ENCODE assay signal across 8 cellular contexts in genomic region chr1:206590025-206590834, GRCh38. TPM values are rescaled to one million over a fixed set of nuclear protein-coding genes. Genes with fewer than 3 reads are reported as not detected.
A peak's percentile ranks its signal among the peaks of the same experiment; 100 is the strongest.
DNase-seq lines count a peak whose midpoint lies in the region; ATAC-seq, FAIRE-seq and TF ChIP-seq lines count a peak whose summit lies in the region.

No MANE protein-coding gene starts in this region.

- CTCF ChIA-PET in CD8-positive, alpha-beta memory T cell (lab: Charles Lee), result interaction anchor here (1.4 to 19.1 kb wide), 3 partner anchors 31 to 113 kb away, joined by 3 to 503 read pairs (median 37); no protein-coding TSS in a partner anchor

- 47 to 52% (median 47%) methylated on average over 8 of the region's 8 CpGs for WGBS in small intestine, 3 donors
- WGBS in right cardiac atrium, result 57% methylated on average over 8 of the region's 8 CpGs

- TF ChIP-seq CTCF in SU-DHL-6 (IDR thresholded peaks at IDR 0.05; ENCODE audit: insufficient read depth, low read length, poor library complexity, severe bottlenecking) (peak; percentile 24), chondrocyte (IDR thresholded peaks at IDR 0.05) (peak; percentile 58), tibial artery (IDR thresholded peaks at IDR 0.05) (peak in 1 of 2 experiments; percentile 10)

- peaks cover 13% of the 10 kb centered on the region for H3K4me1 ChIP-seq in CD8-positive, alpha-beta memory T cell (ENCODE audit: insufficient read depth, low read length)
- no peaks in the 10 kb centered on the region for H3K4me1 ChIP-seq in small intestine (ENCODE audit: control insufficient read depth in 2 of 2, insufficient read depth in 1 of 2, low read depth in 1 of 2, low read length in 1 of 2)
- H3K4me1 ChIP-seq in right cardiac atrium (ENCODE audit: control insufficient read depth, insufficient read depth, low read length), result no peaks in the 10 kb centered on the region
- H3K4me1 ChIP-seq in tibial artery, result peaks cover 0 to 8% (median 2%) of the 10 kb centered on the region in 4 donors

- H3F3A ChIP-seq in SU-DHL-6 (ENCODE audit: insufficient read depth), result no peaks in the 10 kb centered on the region

- no peak overlapping the region for H3K27ac ChIP-seq in CD8-positive, alpha-beta memory T cell (ENCODE audit: low read depth, low read length)
- H3K27ac ChIP-seq in SU-DHL-6 (ENCODE audit: low read depth, low read length) (no peak overlapping the region), small intestine (ENCODE audit: low read depth in 1 of 2, low read length in 1 of 2) (peak overlapping the region in 1 of 2 donors; percentile 45), right cardiac atrium (ENCODE audit: low read length) (no peak overlapping the region), tibial artery (no peak overlapping the region)

- no peak overlapping the region for H3K4me3 ChIP-seq in CD8-positive, alpha-beta memory T cell (ENCODE audit: low read length)
- H3K4me3 ChIP-seq in SU-DHL-6 (ENCODE audit: insufficient read depth, low read length, poor library complexity, severe bottlenecking) (no peak overlapping the region), small intestine (ENCODE audit: low read depth in 1 of 2, low read length in 2 of 2) (no peak overlapping the region), right cardiac atrium (ENCODE audit: low read length) (no peak overlapping the region), tibial artery (no peak overlapping the region)

- H3K27me3 Mint-ChIP-seq in CD8-positive, alpha-beta memory T cell, result no peaks in the 10 kb centered on the region
- H3K27me3 Mint-ChIP-seq in chondrocyte (ENCODE audit: low read depth), result no peaks in the 10 kb centered on the region

- H3K9ac ChIP-seq in SU-DHL-6 (ENCODE audit: low read length), result no peak overlapping the region

- H3K9me2 ChIP-seq in SU-DHL-6 (replicated peaks; ENCODE audit: insufficient read depth, low read length), result no peaks in the 10 kb centered on the region

- no peak for ATAC-seq in right cardiac atrium

- H3K4me2 ChIP-seq in SU-DHL-6 (ENCODE audit: low read depth, low read length, poor library complexity, severe bottlenecking), result no peak overlapping the region

- no peak overlapping the region for H2AFZ ChIP-seq in SU-DHL-6 (ENCODE audit: low read depth, low read length, severe bottlenecking)

- no peaks in the 10 kb centered on the region for H3K9me3 Mint-ChIP-seq in CD8-positive, alpha-beta memory T cell
- H3K9me3 Mint-ChIP-seq in chondrocyte (ENCODE audit: low read depth), result no peaks in the 10 kb centered on the region

- no peaks in the 10 kb centered on the region for H3K27me3 ChIP-seq in CD8-positive, alpha-beta memory T cell (ENCODE audit: insufficient read depth, low read length, poor library complexity, severe bottlenecking)
- no peaks in the 10 kb centered on the region for H3K27me3 ChIP-seq in SU-DHL-6 (ENCODE audit: low read length)
- no peaks in the 10 kb centered on the region for H3K27me3 ChIP-seq in small intestine (ENCODE audit: control insufficient read depth in 2 of 2, insufficient read depth in 2 of 2, low read length in 2 of 2)
- no peaks in the 10 kb centered on the region for H3K27me3 ChIP-seq in right cardiac atrium (ENCODE audit: control insufficient read depth, insufficient read depth)
- no peaks in the 10 kb centered on the region for H3K27me3 ChIP-seq in tibial artery

- H3K4me3 Mint-ChIP-seq in CD8-positive, alpha-beta memory T cell, result peak overlapping the region in 5 of 7 donors; percentile 1 to 65 (median 36)
- H3K4me3 Mint-ChIP-seq in chondrocyte (ENCODE audit: unreplicated experiment), result no peak overlapping the region

- intact Hi-C loops in right cardiac atrium (cut with DNase I) (no loop called here), tibial artery (cut with DNase I; ENCODE audit: low total_unique reads) (no loop called here)

- POLR2A ChIA-PET in CD8-positive, alpha-beta memory T cell (lab: Charles Lee), result interaction anchor here (0.7 to 1.0 kb wide), 2 partner anchors 10 to 83 kb away, joined by 3 to 6 read pairs; partner anchors contain the start of gene RASSF5

- no peak for FAIRE-seq in small intestine (lab: Jason Lieb, UNC)

- no peaks in the 10 kb centered on the region for H3K79me2 ChIP-seq in SU-DHL-6 (ENCODE audit: insufficient read depth, low read length)

- peaks cover 42 to 65% (median 58%) of the 10 kb centered on the region in 3 donors for H3K4me1 Mint-ChIP-seq in CD8-positive, alpha-beta memory T cell
- H3K4me1 Mint-ChIP-seq in chondrocyte (ENCODE audit: low read depth), result peaks cover 45% of the 10 kb centered on the region

- no peaks in the 10 kb centered on the region for H3K9me3 ChIP-seq in CD8-positive, alpha-beta memory T cell (ENCODE audit: low read length)
- H3K9me3 ChIP-seq in SU-DHL-6 (ENCODE audit: insufficient read depth, low read length) (no peaks in the 10 kb centered on the region), small intestine (ENCODE audit: control insufficient read depth, low read depth) (no peaks in the 10 kb centered on the region), right cardiac atrium (ENCODE audit: control insufficient read depth, low read length) (no peaks in the 10 kb centered on the region), tibial artery (no peaks in the 10 kb centered on the region)

- peak overlapping the region; percentile 85 to 96 (median 93) for H3K27ac Mint-ChIP-seq in CD8-positive, alpha-beta memory T cell
- H3K27ac Mint-ChIP-seq in chondrocyte (ENCODE audit: unreplicated experiment), result peak overlapping the region; percentile 55

- H3K36me3 ChIP-seq in CD8-positive, alpha-beta memory T cell (ENCODE audit: insufficient read depth, low read length), result peaks cover 52% of the 10 kb centered on the region
- H3K36me3 ChIP-seq in SU-DHL-6 (ENCODE audit: low read length), result peaks cover 10% of the 10 kb centered on the region; the same call in 1 of the 2 replicates
- peaks cover 2 to 7% of the 10 kb centered on the region in 2 donors for H3K36me3 ChIP-seq in small intestine (ENCODE audit: control insufficient read depth in 2 of 2, insufficient read depth in 2 of 2, low read length in 2 of 2)
- H3K36me3 ChIP-seq in tibial artery, result peaks cover 48 to 98% (median 78%) of the 10 kb centered on the region in 3 donors

- DNase-seq in CD8-positive, alpha-beta memory T cell, result peak in 3 of 5 donors; percentile 29 to 64 (median 58)
- peak; percentile 24 for DNase-seq in H4 (ENCODE audit: low spot score)
- DNase-seq in chondrocyte (ENCODE audit: low spot score), result no peak
- DNase-seq in small intestine, result peak; percentile 48
- no peak for DNase-seq in right cardiac atrium
- no peak for DNase-seq in SHP77 (lab: John Stamatoyannopoulos, UW)
- no peak for DNase-seq in tibial artery

- no peaks in the 10 kb centered on the region for H4K20me1 ChIP-seq in SU-DHL-6 (ENCODE audit: low read depth, low read length)

- H3K36me3 Mint-ChIP-seq in CD8-positive, alpha-beta memory T cell, result peaks cover 0 to 91% (median 26%) of the 10 kb centered on the region in 3 donors
- H3K36me3 Mint-ChIP-seq in chondrocyte (ENCODE audit: low read depth), result peaks cover 26% of the 10 kb centered on the region

RNA-seq across cellular contexts. Expression of gene EIF2D, which starts 22.0 kb away (rescaled TPM):
- total RNA-seq in CD8-positive, alpha-beta memory T cell, result 10 to 100 TPM; 82.7 to 88.7 TPM
- polyA plus RNA-seq in CD8-positive, alpha-beta memory T cell, result 35.3 TPM
- 43.3 and 45.4 TPM in 2 replicates for total RNA-seq in H4 (2014; rRNA removed; shearing (Covaris generic))
- 33.9 to 50.5 TPM (median 34.7 TPM) in 3 replicates for total RNA-seq in chondrocyte
- 10 to 100 TPM; 21.6 to 40.8 (median 22.6) TPM for polyA plus RNA-seq in small intestine
- total RNA-seq in right cardiac atrium, result 10 to 100 TPM; 24.6 to 28.0 (median 25.8) TPM
- polyA plus RNA-seq in right cardiac atrium, result 23.0 TPM

RNA-seq across cellular contexts. Expression of gene DYRK3, which starts 45.1 kb away (rescaled TPM):
- 10 to 100 TPM; 11.0 to 11.7 TPM for total RNA-seq in CD8-positive, alpha-beta memory T cell
- not detected for polyA plus RNA-seq in CD8-positive, alpha-beta memory T cell
- total RNA-seq in H4 (2014; rRNA removed; shearing (Covaris generic)), result 13.4 and 19.6 TPM in 2 replicates
- total RNA-seq in chondrocyte (4.8 to 6.6 TPM (median 5.7 TPM) in 3 replicates), right cardiac atrium (10 to 100 TPM; 15.7 to 29.8 (median 23.4) TPM)
- polyA plus RNA-seq in small intestine (1 to 10 TPM in 1 of 3 donors, under 1 TPM in 2; 0.45 to 1.7 (median 0.54) TPM), right cardiac atrium (17.0 TPM)

Comparison
In these comparisons a context has a peak if more than half of its experiments do, and no peak if none do; other contexts are left out.
1. DNase-seq: peak in CD8-positive, alpha-beta memory T cell (3 of 5), H4 (single experiment) and small intestine (single experiment); none in chondrocyte (single experiment), right cardiac atrium (0 of 3), SHP77 (0 of 2) and tibial artery (0 of 2).